ENCODE assay signal across 11 cellular contexts in genomic region chr19:39998511-39998910, GRCh38. TPM values are rescaled to one million over a fixed set of nuclear protein-coding genes. Genes with fewer than 3 reads are reported as not detected.
DNase-seq lines count a peak whose midpoint lies in the region; ATAC-seq and TF ChIP-seq lines count a peak whose summit lies in the region.
"Had no signal": no experiment of that assay in that cellular context is flagged by ENCODE, and none has a peak within 500 bp of the region (broad histone marks: within the 10 kb centered on the region; RNA-seq: fewer than 3 reads in every experiment).

No MANE protein-coding gene starts in this region.

- H3K4me3 ChIP-seq in Karpas-422 (ENCODE audit: low read length) = no peak overlapping the region

- peaks cover 20% of the 10 kb centered on the region for H3K36me3 Mint-ChIP-seq in T-helper 1 cell treated with Interleukin-12 subunit alpha and Interleukin-12 subunit beta and Interleukin-4 antibody, amounts not matched to agents 30 μg/mL and 1 μg/mL, for 36 hours (ENCODE audit: low read depth)
- H3K36me3 Mint-ChIP-seq in chondrocyte (ENCODE audit: low read depth) (no peaks in the 10 kb centered on the region), neural crest cell (ENCODE audit: low read depth) (peaks cover 13% of the 10 kb centered on the region)
- H3K36me3 Mint-ChIP-seq in stimulated activated memory B cell treated with anti-CD40 and anti-IgM and Interleukin-4, amounts not matched to agents 10 μg/mL and 1 μg/mL and 100 μg/mL, for 72 hours = peaks cover 13% of the 10 kb centered on the region

- H3K9me3 Mint-ChIP-seq in T-helper 1 cell treated with Interleukin-12 subunit alpha and Interleukin-12 subunit beta and Interleukin-4 antibody, amounts not matched to agents 30 μg/mL and 1 μg/mL, for 36 hours = peaks cover 11% of the 10 kb centered on the region
- H3K9me3 Mint-ChIP-seq in chondrocyte (ENCODE audit: low read depth) (no peaks in the 10 kb centered on the region), neural crest cell (peaks cover 6% of the 10 kb centered on the region)
- H3K9me3 Mint-ChIP-seq in stimulated activated memory B cell treated with anti-CD40 and anti-IgM and Interleukin-4, amounts not matched to agents 10 μg/mL and 1 μg/mL and 100 μg/mL, for 72 hours = no peaks in the 10 kb centered on the region

- peak overlapping the region; percentile 97 for H3K4me3 Mint-ChIP-seq in T-helper 1 cell treated with Interleukin-12 subunit alpha and Interleukin-12 subunit beta and Interleukin-4 antibody, amounts not matched to agents 30 μg/mL and 1 μg/mL, for 36 hours
- H3K4me3 Mint-ChIP-seq in chondrocyte (ENCODE audit: unreplicated experiment) = peak overlapping the region; percentile 91
- H3K4me3 Mint-ChIP-seq in neural crest cell = peak overlapping the region; percentile 91
- no peak overlapping the region for H3K4me3 Mint-ChIP-seq in stimulated activated memory B cell treated with anti-CD40 and anti-IgM and Interleukin-4, amounts not matched to agents 10 μg/mL and 1 μg/mL and 100 μg/mL, for 72 hours

- no peaks in the 10 kb centered on the region for H3K9me2 ChIP-seq in Karpas-422 (replicated peaks; ENCODE audit: insufficient read depth, low read length)

- TF ChIP-seq CTCF in chondrocyte (IDR thresholded peaks at IDR 0.05) (no peak), neural crest cell (conservative IDR thresholded peaks at IDR 0.05) (no peak)

- H3K4me1 ChIP-seq in Karpas-422 (ENCODE audit: low read length) = peaks cover 17% of the 10 kb centered on the region

- DNase-seq in T-helper 1 cell = no peak
- DNase-seq in RKO (ENCODE audit: low spot score) = peak; percentile 89
- no peak for DNase-seq in chondrocyte (ENCODE audit: low spot score)
- DNase-seq in neural crest cell (ENCODE audit: low read depth, low spot score) = no peak
- DNase-seq in Karpas-422 = no peak
- DNase-seq: OCI-M1, right cardiac atrium had no signal

- ATAC-seq in HG03469 (IDR thresholded peaks at IDR 0.05; ENCODE audit: unreplicated experiment) = no peak
- no peak for ATAC-seq in stimulated activated memory B cell treated with anti-CD40 and anti-IgM and Interleukin-4, amounts not matched to agents 10 μg/mL and 1 μg/mL and 100 μg/mL, for 72 hours
- ATAC-seq: right cardiac atrium had no signal

- H2AFZ ChIP-seq in Karpas-422 (ENCODE audit: low read length) = no peak overlapping the region

- H3K79me2 ChIP-seq in Karpas-422 (ENCODE audit: low read length) = peaks cover 40% of the 10 kb centered on the region

- H3K9me3 ChIP-seq in Karpas-422 (ENCODE audit: low read length) = peaks cover 8% of the 10 kb centered on the region; the same call in 1 of the 2 replicates
- H3K9me3 ChIP-seq: suprapubic skin had no signal

- no peak overlapping the region for H3K27ac Mint-ChIP-seq in T-helper 1 cell treated with Interleukin-12 subunit alpha and Interleukin-12 subunit beta and Interleukin-4 antibody, amounts not matched to agents 30 μg/mL and 1 μg/mL, for 36 hours
- H3K27ac Mint-ChIP-seq in chondrocyte (ENCODE audit: unreplicated experiment) = peak overlapping the region; percentile 95
- no peak overlapping the region for H3K27ac Mint-ChIP-seq in neural crest cell (ENCODE audit: unreplicated experiment)
- no peak overlapping the region for H3K27ac Mint-ChIP-seq in stimulated activated memory B cell treated with anti-CD40 and anti-IgM and Interleukin-4, amounts not matched to agents 10 μg/mL and 1 μg/mL and 100 μg/mL, for 72 hours

- H3K27me3 ChIP-seq in Karpas-422 (ENCODE audit: low read length) = no peaks in the 10 kb centered on the region
- H3K27me3 ChIP-seq: suprapubic skin had no signal

- H3K4me2 ChIP-seq in Karpas-422 (ENCODE audit: low read depth, low read length, poor library complexity, severe bottlenecking) = no peak overlapping the region

- H3K4me1 Mint-ChIP-seq in T-helper 1 cell treated with Interleukin-12 subunit alpha and Interleukin-12 subunit beta and Interleukin-4 antibody, amounts not matched to agents 30 μg/mL and 1 μg/mL, for 36 hours (ENCODE audit: low read depth) = peaks cover 25% of the 10 kb centered on the region
- H3K4me1 Mint-ChIP-seq in chondrocyte (ENCODE audit: low read depth) = peaks cover 28% of the 10 kb centered on the region
- peaks cover 30% of the 10 kb centered on the region for H3K4me1 Mint-ChIP-seq in neural crest cell
- peaks cover 16% of the 10 kb centered on the region for H3K4me1 Mint-ChIP-seq in stimulated activated memory B cell treated with anti-CD40 and anti-IgM and Interleukin-4, amounts not matched to agents 10 μg/mL and 1 μg/mL and 100 μg/mL, for 72 hours

- no peak overlapping the region for H3K27ac ChIP-seq in Karpas-422 (ENCODE audit: low read length)
- H3K27ac ChIP-seq: suprapubic skin had no signal

- H3K27me3 Mint-ChIP-seq in T-helper 1 cell treated with Interleukin-12 subunit alpha and Interleukin-12 subunit beta and Interleukin-4 antibody, amounts not matched to agents 30 μg/mL and 1 μg/mL, for 36 hours (ENCODE audit: low read depth) = no peaks in the 10 kb centered on the region
- H3K27me3 Mint-ChIP-seq in chondrocyte (ENCODE audit: low read depth) (no peaks in the 10 kb centered on the region), neural crest cell (ENCODE audit: low read depth) (no peaks in the 10 kb centered on the region)
- no peaks in the 10 kb centered on the region for H3K27me3 Mint-ChIP-seq in stimulated activated memory B cell treated with anti-CD40 and anti-IgM and Interleukin-4, amounts not matched to agents 10 μg/mL and 1 μg/mL and 100 μg/mL, for 72 hours

- H3K36me3 ChIP-seq in Karpas-422 (ENCODE audit: insufficient read depth, low read length) = peaks cover 9% of the 10 kb centered on the region; the same call in 1 of the 2 replicates
- H3K36me3 ChIP-seq: suprapubic skin had no signal

- H4K20me1 ChIP-seq in Karpas-422 (ENCODE audit: insufficient read depth, low read depth, low read length) = no peaks in the 10 kb centered on the region

- H3K9ac ChIP-seq in Karpas-422 (ENCODE audit: low read length) = no peak overlapping the region

RNA-seq across cellular contexts. Expression of gene ZNF546, which starts 1.7 kb away (rescaled TPM):
- total RNA-seq in chondrocyte (2.0 to 7.5 TPM (median 3.6 TPM) in 3 replicates), neural crest cell (5.3 and 6.5 TPM in 2 replicates)
- total RNA-seq in Karpas-422 (2014; rRNA removed; shearing (Covaris generic); ENCODE audit: low replicate concordance) = 6.0 and 10.4 TPM in 2 replicates

RNA-seq across cellular contexts. Expression of gene PSMC4, which starts 27.5 kb away (rescaled TPM):
- total RNA-seq in chondrocyte = 75.2 to 94.4 TPM (median 75.4 TPM) in 3 replicates
- 114 and 118 TPM in 2 replicates for total RNA-seq in neural crest cell
- total RNA-seq in Karpas-422 (2014; rRNA removed; shearing (Covaris generic); ENCODE audit: low replicate concordance) = 99.7 and 123 TPM in 2 replicates

RNA-seq across cellular contexts. Expression of gene ZNF780B, which starts 57.5 kb away (rescaled TPM):
- 9.5 to 16.0 TPM (median 10.1 TPM) in 3 replicates for total RNA-seq in chondrocyte
- 27.3 and 28.5 TPM in 2 replicates for total RNA-seq in neural crest cell
- 16.8 and 33.9 TPM in 2 replicates for total RNA-seq in Karpas-422 (2014; rRNA removed; shearing (Covaris generic); ENCODE audit: low replicate concordance)
